8 cellular contexts compared by ENCODE assay signal in the genomic region with DNA sequence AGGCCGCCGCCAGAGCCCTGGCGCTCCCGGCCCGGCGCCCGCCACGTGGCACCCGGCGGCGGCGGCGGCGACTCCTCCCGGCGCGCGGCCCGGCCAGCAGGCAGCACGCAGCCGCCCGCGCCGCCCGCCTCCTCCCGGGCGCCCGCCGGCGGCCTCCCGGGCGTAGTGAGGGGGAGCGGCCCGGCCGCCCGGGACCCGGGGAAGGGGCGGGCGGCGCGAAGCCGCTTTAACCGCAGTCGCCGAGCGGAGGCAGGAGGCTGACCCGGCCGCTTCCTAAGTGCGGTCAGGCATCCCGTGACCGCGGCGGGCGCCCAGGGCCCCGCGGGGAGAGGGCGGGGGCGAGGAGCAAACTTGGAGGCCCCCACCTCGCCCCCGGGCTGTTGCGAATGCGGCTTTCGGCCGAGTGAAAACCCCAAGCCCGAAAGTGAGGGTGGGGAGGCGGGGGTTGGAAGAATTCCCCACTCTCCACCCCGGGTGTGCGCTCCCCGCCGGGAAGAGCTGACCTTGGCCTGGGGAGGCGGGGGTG. TPM values are rescaled to one million over a fixed set of nuclear protein-coding genes. Genes with fewer than 3 reads are reported as not detected.
DNase-seq lines count a peak whose midpoint lies in the region; ATAC-seq and TF ChIP-seq lines count a peak whose summit lies in the region.

No MANE protein-coding gene starts in this region.

- intact Hi-C loops in right cardiac atrium (cut with DNase I) = loop anchor here (5.0 to 10.0 kb wide), 8 partner anchors 59 to 349 kb away; no protein-coding TSS in a partner anchor

- under 1% methylated on average over 69 of the region's 71 CpGs for WGBS in right cardiac atrium

- no peaks in the 10 kb centered on the region for H3K9me3 ChIP-seq in right cardiac atrium (ENCODE audit: control insufficient read depth, low read length)

- H3K36me3 ChIP-seq in rectal smooth muscle tissue (ENCODE audit: control insufficient read depth, insufficient read depth, low read length) = no peaks in the 10 kb centered on the region

- POLR2A ChIA-PET in RWPE1 (lab: Yijun Ruan, JAX; ENCODE audit: low non-redundant PET) = interaction anchor here (0.6 to 1.5 kb wide), 3 partner anchors 48 to 356 kb away, joined by 3 to 7 read pairs (median 3); no protein-coding TSS in a partner anchor

- DNase-seq in AG08396 (ENCODE audit: low spot score) (peak; percentile 66), RWPE1 (ENCODE audit: low spot score) (no peak), right cardiac atrium (peak; percentile 84 to 93 (median 93)), cortex of kidney (lab: John Stamatoyannopoulos, UW) (no peak)

- H3K27ac ChIP-seq in RWPE1 (peak overlapping the region; percentile 97), angular gyrus (ENCODE audit: low read depth, low read length) (peak overlapping the region; percentile 55), right cardiac atrium (ENCODE audit: low read length) (peak overlapping the region; percentile 93), rectal smooth muscle tissue (ENCODE audit: low read depth, low read length) (peak overlapping the region; percentile 93)

- H3K4me1 ChIP-seq in right cardiac atrium (ENCODE audit: control insufficient read depth, insufficient read depth, low read length) (peaks cover 4% of the 10 kb centered on the region), rectal smooth muscle tissue (ENCODE audit: control insufficient read depth, insufficient read depth, low read length) (peaks cover 19% of the 10 kb centered on the region)

- no peak for TF ChIP-seq CTCF in RWPE1 (conservative IDR thresholded peaks at IDR 0.05; ENCODE audit: low read depth)

- ATAC-seq in GM19025 (IDR thresholded peaks at IDR 0.05; ENCODE audit: low read depth, unreplicated experiment) (peak; percentile 18), HG03159 (IDR thresholded peaks at IDR 0.05; ENCODE audit: unreplicated experiment) (peak; percentile 13), right cardiac atrium (peak; percentile 34 to 39)

- no peak overlapping the region for H3K9ac ChIP-seq in rectal smooth muscle tissue (ENCODE audit: low read length)

- CTCF ChIA-PET in RWPE1 (lab: Yijun Ruan, JAX) = interaction anchor here (0.6 to 6.6 kb wide), 4 partner anchors 131 to 354 kb away, joined by 3 to 56 read pairs (median 4); no protein-coding TSS in a partner anchor

- H3K4me3 ChIP-seq in right cardiac atrium (ENCODE audit: low read length) (peak overlapping the region; percentile 70), rectal smooth muscle tissue (ENCODE audit: low read length) (peak overlapping the region; percentile 66)

- no peaks in the 10 kb centered on the region for H3K27me3 ChIP-seq in right cardiac atrium (ENCODE audit: control insufficient read depth, insufficient read depth)
- H3K27me3 ChIP-seq in rectal smooth muscle tissue (ENCODE audit: control insufficient read depth, insufficient read depth, low read length) = no peaks in the 10 kb centered on the region

RNA-seq across cellular contexts. Expression of gene HES1, which starts 1.7 kb away (rescaled TPM):
- total RNA-seq in right cardiac atrium = 10 to 100 TPM; 22.8 to 59.5 (median 27.8) TPM
- polyA plus RNA-seq in right cardiac atrium = 31.1 TPM

Comparison
In these comparisons a context has a peak if more than half of its experiments do, and no peak if none do; other contexts are left out.
1. DNase-seq: peak in AG08396 (single experiment) and right cardiac atrium (3 of 3); none in RWPE1 (single experiment) and cortex of kidney (single experiment).
2. Peak in every context shown above with its lines, with median percentiles within 50 percentile points of each other: ATAC-seq and H3K27ac ChIP-seq.